Comparison of ENCODE assay signal across 7 cellular contexts in the genomic region with DNA sequence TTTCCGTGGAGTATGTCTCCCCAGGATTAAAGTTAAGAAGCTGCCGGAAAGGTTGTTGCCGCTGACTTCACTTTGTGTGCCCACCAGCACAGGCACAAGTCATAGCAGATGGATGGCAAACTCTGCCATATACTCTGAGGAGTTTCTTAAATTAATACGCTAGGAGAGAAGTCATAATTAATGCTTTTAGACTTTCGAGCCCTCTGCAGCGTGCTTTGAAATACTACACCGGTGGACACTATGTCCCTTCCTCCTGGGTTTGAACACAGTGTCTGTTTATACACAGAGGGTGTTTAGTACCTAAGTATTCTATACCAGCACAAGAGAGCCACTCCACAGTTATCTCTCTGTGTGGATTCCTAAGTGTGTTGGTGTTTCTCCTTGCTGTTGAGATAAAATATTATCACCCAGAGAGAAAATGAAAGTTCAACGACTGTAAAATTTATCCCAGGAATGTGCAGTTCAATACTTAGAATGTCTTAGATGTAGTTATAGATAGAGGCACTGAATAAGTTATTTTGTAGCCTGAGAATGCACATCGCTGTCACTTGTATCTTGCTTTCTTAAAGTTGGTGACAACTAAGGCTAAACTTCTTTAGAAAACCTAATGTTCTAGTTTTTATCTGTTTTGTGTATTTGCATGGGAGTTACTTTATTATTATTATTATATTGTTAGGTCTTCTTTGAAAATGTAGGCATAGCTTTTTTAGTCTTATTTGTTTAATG. TPM values are rescaled to one million over a fixed set of nuclear protein-coding genes. Genes with fewer than 3 reads are reported as not detected.
A peak's percentile ranks its signal among the peaks of the same experiment; 100 is the strongest.
DNase-seq lines count a peak whose midpoint lies in the region; ATAC-seq and TF ChIP-seq lines count a peak whose summit lies in the region.

No MANE protein-coding gene starts in this region.

- H3K36me3 ChIP-seq in GM23248 (ENCODE audit: low read depth) = no peaks in the 10 kb centered on the region; the same call in 1 of the 2 replicates
- no peaks in the 10 kb centered on the region for H3K36me3 ChIP-seq in lung (ENCODE audit: control insufficient read depth in 2 of 2, insufficient read depth in 2 of 2, low read length in 2 of 2)
- H3K36me3 ChIP-seq in upper lobe of left lung = no peaks in the 10 kb centered on the region

- peak overlapping the region; percentile 92 for H3K9ac ChIP-seq in GM23248

- H3K4me2 ChIP-seq in GM23248 (ENCODE audit: unreplicated experiment) = peak overlapping the region; percentile 97

- peaks cover 73% of the 10 kb centered on the region for H3F3A ChIP-seq in GM23248 (ENCODE audit: insufficient read depth)

- peaks cover 84% of the 10 kb centered on the region for H3K79me2 ChIP-seq in GM23248 (ENCODE audit: insufficient read depth)

- H3K9me2 ChIP-seq in GM23248 (ENCODE audit: insufficient read depth) = no peaks in the 10 kb centered on the region

- TF ChIP-seq POLR2A in upper lobe of left lung (IDR thresholded peaks at IDR 0.05) = no peak

- peak overlapping the region; percentile 93 for H3K27ac ChIP-seq in GM23248
- H3K27ac ChIP-seq in caudate nucleus (ENCODE audit: low read depth, low read length) = peak overlapping the region; percentile 96
- H3K27ac ChIP-seq in lung (ENCODE audit: low read depth in 1 of 2, low read length in 1 of 2) = peak overlapping the region; percentile 88 to 100
- H3K27ac ChIP-seq in upper lobe of left lung = peak overlapping the region; percentile 97 to 100 (median 98)

- H3K27me3 ChIP-seq in GM23248 (replicated peaks; ENCODE audit: insufficient read depth) = no peaks in the 10 kb centered on the region
- H3K27me3 ChIP-seq in lung (ENCODE audit: control insufficient read depth, insufficient read depth) = no peaks in the 10 kb centered on the region
- no peaks in the 10 kb centered on the region for H3K27me3 ChIP-seq in upper lobe of left lung

- ATAC-seq in lung (ENCODE audit: insufficient read depth, low FRiP score) = no peak
- ATAC-seq in upper lobe of left lung (ENCODE audit: low FRiP score in 2 of 2) = peak in 1 of 2 donors; percentile 1

- no peaks in the 10 kb centered on the region for H3K9me3 ChIP-seq in GM23248 (ENCODE audit: low read depth)
- no peaks in the 10 kb centered on the region for H3K9me3 ChIP-seq in lung (ENCODE audit: control insufficient read depth in 2 of 2, insufficient read depth in 1 of 2, low read length in 1 of 2)
- no peaks in the 10 kb centered on the region for H3K9me3 ChIP-seq in upper lobe of left lung

- peak overlapping the region; percentile 68; the same call in 1 of the 2 replicates for H2AFZ ChIP-seq in GM23248

- no peaks in the 10 kb centered on the region for H4K20me1 ChIP-seq in GM23248 (ENCODE audit: insufficient read depth)

- H3K4me1 ChIP-seq in GM23248 (ENCODE audit: insufficient read depth) (peaks cover 59% of the 10 kb centered on the region), lung (ENCODE audit: control insufficient read depth in 2 of 2, insufficient read depth in 2 of 2, low read length in 2 of 2) (peaks cover 6 to 25% of the 10 kb centered on the region in 2 donors), upper lobe of left lung (peaks cover 49 to 66% (median 53%) of the 10 kb centered on the region in 4 donors)

- DNase-seq in GM23248 (peak; percentile 53), NCI-H748 treated with DMSO at 0.1 percent for 48 hours (lab: John Stamatoyannopoulos, UW) (peak; percentile 1), caudate nucleus (lab: John Stamatoyannopoulos, UW) (peak in 10 of 61 donors; percentile 18 to 49 (median 34)), lung (ENCODE audit: low spot score) (no peak), upper lobe of left lung (no peak), NCI-H2171 (lab: John Stamatoyannopoulos, UW) (no peak)
- no peak for DNase-seq in stimulated activated naive CD4-positive, alpha-beta T cell (lab: John Stamatoyannopoulos, UW)

- no peak for TF ChIP-seq EP300 in upper lobe of left lung (IDR thresholded peaks at IDR 0.05)

- 0 to 1% methylated on average over 9 of the region's 9 CpGs for WGBS in GM23248 (ENCODE audit: low coverage in 1 of 2, low lambda C conversion rate in 2 of 2, missing lambda C conversion rate in 2 of 2), 2 experiments
- WGBS in lung, 2 donors = 1 to 2% methylated on average over 9 of the region's 9 CpGs
- WGBS in upper lobe of left lung, 2 donors = 1% methylated on average over 9 of the region's 9 CpGs

- in situ Hi-C loops in GM23248 (cut with MboI) = no loop called here

- peak overlapping the region; percentile 94 for H3K4me3 ChIP-seq in GM23248
- H3K4me3 ChIP-seq in lung = peak overlapping the region; percentile 96
- H3K4me3 ChIP-seq in upper lobe of left lung = peak overlapping the region; percentile 36 to 80 (median 71)

- TF ChIP-seq CTCF in lung (IDR thresholded peaks at IDR 0.05; ENCODE audit: control extremely low read depth, extremely low read depth) = no peak
- no peak for TF ChIP-seq CTCF in upper lobe of left lung (IDR thresholded peaks at IDR 0.05)

RNA-seq across cellular contexts. Expression of a gene that starts 1.6 kb away (rescaled TPM):
- total RNA-seq in GM23248 (2014; rRNA removed; shearing (Covaris generic)) = 251 and 262 TPM in 2 replicates
- polyA plus RNA-seq in GM23248 (2016; fragmentation: Nextera tagmentation; extraction: Ambion mirVana) (81.7 and 89.5 TPM in 2 replicates), lung (10 to 100 TPM; 55.3 to 64.2 TPM)
- total RNA-seq in lung (100 to 1,000 TPM; 265 to 266 TPM), upper lobe of left lung (100 to 1,000 TPM; 231 to 506 (median 357) TPM)

Comparison
In these comparisons a context has a peak if more than half of its experiments do, and no peak if none do; other contexts are left out.
1. DNase-seq: peak in GM23248 (single experiment) and NCI-H748 treated with DMSO at 0.1 percent for 48 hours (single experiment); none in lung (single experiment), upper lobe of left lung (0 of 2), NCI-H2171 (single experiment) and stimulated activated naive CD4-positive, alpha-beta T cell (0 of 6).
2. Peak in every context shown above with its lines, with median percentiles within 50 percentile points of each other: H3K27ac ChIP-seq and H3K4me3 ChIP-seq.